ENCODE assay signal across 21 cellular contexts in the genomic region with DNA sequence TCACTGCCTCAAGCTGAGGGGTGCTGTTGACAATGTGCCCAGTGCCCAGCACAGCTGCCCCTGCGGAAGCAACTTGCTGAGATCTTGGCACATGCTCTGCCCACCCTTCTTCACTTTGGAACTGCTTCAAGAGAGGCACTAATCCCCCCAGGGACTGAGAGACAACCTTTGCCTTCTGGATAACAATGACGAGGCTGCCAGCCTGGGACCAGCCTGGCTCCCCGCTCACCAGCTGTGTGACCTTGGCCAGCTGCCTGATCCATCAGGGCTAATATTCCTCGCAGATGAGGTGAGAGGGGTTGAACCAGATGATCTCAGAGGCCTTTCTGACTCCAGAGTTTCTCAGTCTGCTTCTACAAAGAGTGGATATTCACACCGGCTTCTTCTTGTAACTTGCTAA.
A peak's percentile ranks its signal among the peaks of the same experiment; 100 is the strongest.
DNase-seq lines count a peak whose midpoint lies in the region; ATAC-seq, FAIRE-seq and TF ChIP-seq lines count a peak whose summit lies in the region.
"Had no signal": no experiment of that assay in that cellular context is flagged by ENCODE, and none has a peak within 500 bp of the region (broad histone marks: within the 10 kb centered on the region; RNA-seq: fewer than 3 reads in every experiment).

No MANE protein-coding gene starts in this region.

- H3K4ac ChIP-seq in IMR-90 (ENCODE audit: low read depth, low read length), result no peak overlapping the region

- in situ Hi-C loops in IMR-90 (cut with MboI; ENCODE audit: low sequenced_read_pairs), result no loop called here

- TF ChIP-seq CTCF in IMR-90 (conservative IDR thresholded peaks at IDR 0.05; ENCODE audit: low read depth, low read length) (no peak), pancreas (IDR thresholded peaks at IDR 0.05) (no peak)

- DNase-seq in IMR-90, result no peak
- peak; percentile 66 to 94 for DNase-seq in NCI-H446 (lab: John Stamatoyannopoulos, UW)
- peak; percentile 52 for DNase-seq in dermis blood vessel endothelial cell
- peak; percentile 70 to 88 (median 80) for DNase-seq in pancreas
- DNase-seq in hepatic stellate cell (ENCODE audit: low spot score), result no peak
- DNase-seq in H54 (ENCODE audit: insufficient read length, low spot score), result no peak
- DNase-seq in activated gamma-delta T cell treated with Interleukin-2 at 50 U/mL for 16 hours, result no peak
- DNase-seq: activated CD4-positive, alpha-beta T cell treated with anti-CD3 and anti-CD28 coated beads, Interleukin-2, amount 50 U/mL, for 1 hour; activated T-cell treated with anti-CD3 and anti-CD28 coated beads for 4 hours; brain microvascular endothelial cell; Karpas-422; naive B cell; NCI-H1436 treated with DMSO at 0.1 percent for 48 hours; NCI-H510A; stimulated activated CD4-positive, alpha-beta T cell treated with anti-CD3 and anti-CD28 coated beads, Interleukin-4, amount 100 ng/mL, for 4 hours; thyroid gland had no signal

- H3K9ac ChIP-seq in IMR-90 (ENCODE audit: low read depth, low read length), result no peak overlapping the region
- H3K9ac ChIP-seq: parathyroid adenoma had no signal

- H3K36me3 ChIP-seq in IMR-90 (ENCODE audit: control insufficient read depth, insufficient read depth, low read length) (peaks cover 15% of the 10 kb centered on the region), pancreas (peaks cover 0 to 9% (median 0%) of the 10 kb centered on the region in 3 donors)
- H3K36me3 ChIP-seq: thyroid gland had no signal

- no peak overlapping the region for H3K23ac ChIP-seq in IMR-90 (ENCODE audit: low read depth, low read length)

- H3K14ac ChIP-seq in IMR-90 (replicated peaks; ENCODE audit: low read depth, low read length), result no peak overlapping the region; the same call in 1 of the 2 replicates

- no peak overlapping the region for H4K5ac ChIP-seq in IMR-90 (ENCODE audit: low read depth, low read length)

- no TSS peak for BruUV-seq in IMR-90 (replicated peaks; lab: Mats Ljungman, UMichigan)

- H3K4me2 ChIP-seq in IMR-90 (ENCODE audit: low read depth, low read length), result no peak overlapping the region
- H3K4me2 ChIP-seq: smooth muscle cell had no signal

- CTCF ChIA-PET in IMR-90 (lab: Yijun Ruan, JAX), result no interaction called here

- H2BK20ac ChIP-seq in IMR-90 (ENCODE audit: low read depth, low read length), result no peak overlapping the region

- TF ChIP-seq RAD21 in IMR-90 (IDR thresholded peaks at IDR 0.05; ENCODE audit: low read length), result no peak

- H2BK5ac ChIP-seq in IMR-90 (ENCODE audit: low read depth, low read length, poor library complexity, severe bottlenecking), result no peak overlapping the region

- no peak overlapping the region for H2AFZ ChIP-seq in IMR-90 (replicated peaks; ENCODE audit: low read length, poor library complexity)
- H2AFZ ChIP-seq: parathyroid adenoma had no signal

- no peak overlapping the region for H2BK15ac ChIP-seq in IMR-90 (ENCODE audit: low read depth, low read length)

- H4K91ac ChIP-seq in IMR-90 (ENCODE audit: insufficient read depth, low read depth, low read length), result peak overlapping the region; percentile 7; the same call in 1 of the 2 replicates

- dilution Hi-C loops in IMR-90 (cut with HindIII; ENCODE audit: low sequenced_read_pairs, unreplicated experiment), result no loop called here

- H3K4me1 ChIP-seq in IMR-90 (ENCODE audit: control insufficient read depth, insufficient read depth, low read length) (peaks cover 22% of the 10 kb centered on the region), pancreas (peaks cover 11 to 15% (median 14%) of the 10 kb centered on the region in 3 donors)
- H3K4me1 ChIP-seq: parathyroid adenoma had no signal

- TF ChIP-seq POLR2A in IMR-90 (IDR thresholded peaks at IDR 0.05; ENCODE audit: low read depth, low read length) (no peak), H54 (IDR thresholded peaks at IDR 0.05; ENCODE audit: low read depth, low read length) (no peak)

- H4K8ac ChIP-seq in IMR-90 (ENCODE audit: low read depth in 2 of 2, low read length in 2 of 2), result no peak overlapping the region

- WGBS in IMR-90 (ENCODE audit: extremely low coverage in 2 of 2, insufficient read length in 1 of 2), 2 experiments, result no CpG with 5 or more reads among the region's 5 CpGs
- 20 to 25% methylated on average over 5 of the region's 5 CpGs for whole genome bisulfite sequencing in pancreas, 2 donors

- ATAC-seq in IMR-90 (ENCODE audit: low read depth) (no peak), pancreas (peak; percentile 80 to 84 (median 83)), GM19463 (IDR thresholded peaks at IDR 0.05; ENCODE audit: unreplicated experiment) (no peak)
- ATAC-seq: activated naive CD4-positive, alpha-beta T cell treated with anti-CD3 and anti-CD28 coated beads, Interleukin-2, amount 50 U/mL, for 72 hours had no signal

- no peak overlapping the region for H2AK5ac ChIP-seq in IMR-90 (ENCODE audit: low read depth, low read length)

- H3K79me1 ChIP-seq in IMR-90 (ENCODE audit: low read depth in 1 of 2, low read length in 2 of 2), result peaks cover 54 to 97% of the 10 kb centered on the region in 2 experiments

- intact Hi-C loops in IMR-90 (cut with micrococcal nuclease) (no loop called here), pancreas (cut with DNase I) (no loop called here)

- POLR2A ChIA-PET in IMR-90 (lab: Charles Lee; ENCODE audit: unreplicated experiment), result no interaction called here

- no peak overlapping the region for H2BK120ac ChIP-seq in IMR-90 (ENCODE audit: low read depth, low read length)

- H3K4me3 ChIP-seq in IMR-90 (ENCODE audit: insufficient read depth, low read depth, low read length) (no peak overlapping the region), pancreas (no peak overlapping the region)
- H3K4me3 ChIP-seq: smooth muscle cell, thyroid gland had no signal

- no peak overlapping the region for H3K56ac ChIP-seq in IMR-90 (ENCODE audit: extremely low read depth, insufficient read depth, low read length)

- H3K18ac ChIP-seq in IMR-90 (ENCODE audit: low read depth, low read length), result no peak overlapping the region

- H3K9me3 ChIP-seq in IMR-90 (ENCODE audit: control insufficient read depth, insufficient read depth, low read length) (no peaks in the 10 kb centered on the region), pancreas (no peaks in the 10 kb centered on the region)
- H3K9me3 ChIP-seq: thyroid gland had no signal

- H2AK9ac ChIP-seq in IMR-90 (replicated peaks; ENCODE audit: low read depth, low read length, poor library complexity), result no peak overlapping the region

- no peak overlapping the region for H3K27ac ChIP-seq in IMR-90 (ENCODE audit: insufficient read depth, low read length)
- H3K27ac ChIP-seq in pancreas, result peak overlapping the region; percentile 33 to 61 (median 43)
- H3K27ac ChIP-seq: brain microvascular endothelial cell, parathyroid adenoma, thyroid gland had no signal

- peaks cover 60% of the 10 kb centered on the region for H4K20me1 ChIP-seq in IMR-90 (ENCODE audit: insufficient read depth, low read length)

- peaks cover 60% of the 10 kb centered on the region for H3K9me1 ChIP-seq in IMR-90 (ENCODE audit: insufficient read depth, low read length)

- FAIRE-seq in pancreas (lab: Jason Lieb, UNC) (no peak), H54 (lab: Jason Lieb, UNC) (no peak)
- FAIRE-seq: TTC549 had no signal

- H3K27me3 ChIP-seq in IMR-90 (ENCODE audit: control insufficient read depth, insufficient read depth, low read length), result no peaks in the 10 kb centered on the region
- H3K27me3 ChIP-seq in pancreas, result no peaks in the 10 kb centered on the region
- H3K27me3 ChIP-seq: brain microvascular endothelial cell, thyroid gland had no signal

TF ChIP-seq in IMR-90, 13 proteins besides CTCF, POLR2A, EP300 and RAD21:
- TF ChIP-seq BHLHE40 (IDR thresholded peaks at IDR 0.05; ENCODE audit: low read depth, low read length) (no peak), MAFK (IDR thresholded peaks at IDR 0.05; ENCODE audit: low read depth, low read length) (no peak), RFX5 (IDR thresholded peaks at IDR 0.05; ENCODE audit: low read depth, low read length) (no peak), MAZ (IDR thresholded peaks at IDR 0.05; ENCODE audit: borderline replicate concordance, low read depth, low read length) (no peak), FOS (IDR thresholded peaks at IDR 0.05; ENCODE audit: low read depth, low read length) (no peak), RCOR1 (IDR thresholded peaks at IDR 0.05; ENCODE audit: insufficient replicate concordance, low read length) (no peak), CHD1 (IDR thresholded peaks at IDR 0.05; ENCODE audit: low read depth, low read length) (no peak), SMC3 (IDR thresholded peaks at IDR 0.05; ENCODE audit: low read depth, low read length) (no peak), MXI1 (IDR thresholded peaks at IDR 0.05; ENCODE audit: borderline replicate concordance, low read depth, low read length) (no peak), CEBPB (IDR thresholded peaks at IDR 0.05; ENCODE audit: low read depth, low read length) (no peak), NFE2L2 (IDR thresholded peaks at IDR 0.05; ENCODE audit: low read depth, low read length) (no peak)
- TF ChIP-seq, protein P1, sequence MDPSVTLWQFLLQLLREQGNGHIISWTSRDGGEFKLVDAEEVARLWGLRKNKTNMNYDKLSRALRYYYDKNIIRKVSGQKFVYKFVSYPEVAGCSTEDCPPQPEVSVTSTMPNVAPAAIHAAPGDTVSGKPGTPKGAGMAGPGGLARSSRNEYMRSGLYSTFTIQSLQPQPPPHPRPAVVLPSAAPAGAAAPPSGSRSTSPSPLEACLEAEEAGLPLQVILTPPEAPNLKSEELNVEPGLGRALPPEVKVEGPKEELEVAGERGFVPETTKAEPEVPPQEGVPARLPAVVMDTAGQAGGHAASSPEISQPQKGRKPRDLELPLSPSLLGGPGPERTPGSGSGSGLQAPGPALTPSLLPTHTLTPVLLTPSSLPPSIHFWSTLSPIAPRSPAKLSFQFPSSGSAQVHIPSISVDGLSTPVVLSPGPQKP (IDR thresholded peaks at IDR 0.05; ENCODE audit: borderline replicate concordance, low read depth, low read length), result no peak
- TF ChIP-seq, protein P2, sequence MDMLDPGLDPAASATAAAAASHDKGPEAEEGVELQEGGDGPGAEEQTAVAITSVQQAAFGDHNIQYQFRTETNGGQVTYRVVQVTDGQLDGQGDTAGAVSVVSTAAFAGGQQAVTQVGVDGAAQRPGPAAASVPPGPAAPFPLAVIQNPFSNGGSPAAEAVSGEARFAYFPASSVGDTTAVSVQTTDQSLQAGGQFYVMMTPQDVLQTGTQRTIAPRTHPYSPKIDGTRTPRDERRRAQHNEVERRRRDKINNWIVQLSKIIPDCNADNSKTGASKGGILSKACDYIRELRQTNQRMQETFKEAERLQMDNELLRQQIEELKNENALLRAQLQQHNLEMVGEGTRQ (IDR thresholded peaks at IDR 0.05; ENCODE audit: low read depth, low read length), result no peak

Comparison
In these comparisons a context has a peak if more than half of its experiments do, and no peak if none do; other contexts are left out.
1. ATAC-seq: peak in pancreas (4 of 4); none in IMR-90 (single experiment) and GM19463 (single experiment).
2. DNase-seq: peak in NCI-H446 (2 of 2), dermis blood vessel endothelial cell (single experiment) and pancreas (6 of 6); none in IMR-90 (single experiment), hepatic stellate cell (single experiment), H54 (single experiment) and activated gamma-delta T cell treated with Interleukin-2 at 50 U/mL for 16 hours (single experiment).